ENCODE assay signal across 13 cellular contexts in the genomic region with DNA sequence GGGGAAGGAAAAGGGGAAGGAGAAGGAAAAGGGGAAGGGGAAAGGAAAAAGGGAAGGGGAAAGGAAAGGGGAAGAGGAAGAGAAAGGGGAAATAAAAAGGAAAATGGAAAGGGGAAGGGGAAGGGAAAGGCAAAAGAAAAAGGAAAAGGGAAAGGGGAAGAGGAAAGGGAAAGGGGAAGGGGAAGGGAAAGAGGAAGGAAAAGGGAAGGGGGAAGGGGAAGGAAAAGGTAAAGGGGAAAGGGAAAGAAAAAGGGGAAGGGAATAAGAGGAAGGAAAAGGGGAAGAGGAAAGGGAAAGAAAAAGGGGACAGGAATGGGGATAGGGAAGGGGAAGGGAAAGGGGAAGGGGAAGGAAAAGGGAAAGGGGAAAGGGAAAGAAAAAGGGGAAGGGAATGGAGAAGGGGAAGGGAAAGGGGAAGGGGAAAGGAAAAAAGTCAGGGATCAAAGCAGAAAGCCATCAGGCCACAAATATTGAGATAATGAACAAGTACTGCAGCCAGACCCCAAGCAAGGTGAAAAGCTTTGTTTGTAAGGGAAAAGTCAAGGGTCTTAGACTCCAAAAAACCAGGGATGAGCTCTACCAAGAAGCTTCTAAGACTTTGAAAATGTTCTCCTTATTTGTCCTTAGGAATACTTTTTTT. TPM values are rescaled to one million over a fixed set of nuclear protein-coding genes. Genes with fewer than 3 reads are reported as not detected.
A peak's percentile ranks its signal among the peaks of the same experiment; 100 is the strongest.
DNase-seq lines count a peak whose midpoint lies in the region; ATAC-seq and TF ChIP-seq lines count a peak whose summit lies in the region.
"Had no signal": no experiment of that assay in that cellular context is flagged by ENCODE, and none has a peak within 500 bp of the region (broad histone marks: within the 10 kb centered on the region; RNA-seq: fewer than 3 reads in every experiment).

No MANE protein-coding gene starts in this region.

- TF ChIP-seq RAD21 in IMR-90 (IDR thresholded peaks at IDR 0.05; ENCODE audit: low read length): no peak

- DNase-seq in IMR-90: no peak
- DNase-seq in esophagus muscularis mucosa (ENCODE audit: extremely low spot score): no peak
- DNase-seq in gastrocnemius medialis: no peak
- DNase-seq in SK-N-DZ (ENCODE audit: low spot score): no peak
- no peak for DNase-seq in NK-92 (lab: John Stamatoyannopoulos, UW; ENCODE audit: unreplicated experiment)
- no peak for DNase-seq in SW480 (ENCODE audit: low spot score)
- DNase-seq: activated CD4-positive, alpha-beta T cell treated with anti-CD3 and anti-CD28 coated beads for 48 hours; activated gamma-delta T cell treated with Interleukin-2 at 50 U/mL for 16 hours; effector memory CD4-positive, alpha-beta T cell; MG63; T-cell had no signal

- no peak overlapping the region for H2BK120ac ChIP-seq in IMR-90 (ENCODE audit: low read depth, low read length)

- no peak overlapping the region; the same call in 1 of the 2 replicates for H2AK5ac ChIP-seq in IMR-90 (ENCODE audit: low read depth, low read length)

- H4K5ac ChIP-seq in IMR-90 (ENCODE audit: low read depth, low read length): no peak overlapping the region

- peaks cover 19% of the 10 kb centered on the region for H3K4me1 ChIP-seq in IMR-90 (ENCODE audit: control insufficient read depth, insufficient read depth, low read length)
- peaks cover 47 to 82% (median 77%) of the 10 kb centered on the region in 4 donors for H3K4me1 ChIP-seq in esophagus muscularis mucosa
- H3K4me1 ChIP-seq in gastrocnemius medialis: peaks cover 27 to 47% of the 10 kb centered on the region in 2 donors

- no peak overlapping the region for H2AK9ac ChIP-seq in IMR-90 (replicated peaks; ENCODE audit: low read depth, low read length, poor library complexity)

- no peak overlapping the region for H4K8ac ChIP-seq in IMR-90 (ENCODE audit: low read depth in 2 of 2, low read length in 2 of 2)

- dilution Hi-C loops in IMR-90 (cut with HindIII; ENCODE audit: low sequenced_read_pairs, unreplicated experiment): no loop called here

- H4K91ac ChIP-seq in IMR-90 (ENCODE audit: insufficient read depth, low read depth, low read length): no peak overlapping the region

- peaks cover 17% of the 10 kb centered on the region for H4K20me1 ChIP-seq in IMR-90 (ENCODE audit: insufficient read depth, low read length)

- H2BK20ac ChIP-seq in IMR-90 (ENCODE audit: low read depth, low read length): no peak overlapping the region

- CTCF ChIA-PET in IMR-90 (lab: Yijun Ruan, JAX): no interaction called here

- intact Hi-C loops in IMR-90 (cut with micrococcal nuclease) (no loop called here), esophagus muscularis mucosa (cut with DNase I) (no loop called here), gastrocnemius medialis (cut with DNase I; ENCODE audit: low total_unique reads) (no loop called here)

- H3K27ac ChIP-seq in C4-2B (peak overlapping the region; percentile 67; the same call in 1 of the 2 replicates), IMR-90 (ENCODE audit: insufficient read depth, low read length) (no peak overlapping the region), esophagus muscularis mucosa (replicated peaks in 1 of 4) (peak overlapping the region; percentile 18 to 65 (median 34)), gastrocnemius medialis (peak overlapping the region; percentile 11 to 75 (median 54))

- no peak overlapping the region for H3K9ac ChIP-seq in IMR-90 (ENCODE audit: low read depth, low read length)

- H3K56ac ChIP-seq in IMR-90 (ENCODE audit: extremely low read depth, insufficient read depth, low read length): no peak overlapping the region

- TF ChIP-seq CTCF in C4-2B (conservative IDR thresholded peaks at IDR 0.05) (no peak), IMR-90 (conservative IDR thresholded peaks at IDR 0.05; ENCODE audit: low read depth, low read length) (no peak), esophagus muscularis mucosa (IDR thresholded peaks at IDR 0.05) (no peak), gastrocnemius medialis (IDR thresholded peaks at IDR 0.05 in 4 of 5, conservative IDR thresholded peaks at IDR 0.05 in 1 of 5) (no peak)

- H2BK15ac ChIP-seq in IMR-90 (ENCODE audit: low read depth, low read length): no peak overlapping the region

- peak overlapping the region; percentile 30 for H2BK5ac ChIP-seq in IMR-90 (ENCODE audit: low read depth, low read length, poor library complexity, severe bottlenecking)

- H3K4me2 ChIP-seq in IMR-90 (ENCODE audit: low read depth, low read length): no peak overlapping the region

- H3K14ac ChIP-seq in IMR-90 (replicated peaks; ENCODE audit: low read depth, low read length): no peak overlapping the region

- H2AFZ ChIP-seq in IMR-90 (replicated peaks; ENCODE audit: low read length, poor library complexity): no peak overlapping the region

- H3K36me3 ChIP-seq in IMR-90 (ENCODE audit: control insufficient read depth, insufficient read depth, low read length) (no peaks in the 10 kb centered on the region), esophagus muscularis mucosa (peaks cover 0 to 12% (median 4%) of the 10 kb centered on the region in 4 donors), gastrocnemius medialis (no peaks in the 10 kb centered on the region)

- ATAC-seq in IMR-90 (ENCODE audit: low read depth): no peak
- ATAC-seq in gastrocnemius medialis: no peak
- ATAC-seq in GM19324 (IDR thresholded peaks at IDR 0.05; ENCODE audit: low FRiP score, unreplicated experiment): no peak
- ATAC-seq: T-cell had no signal

- in situ Hi-C loops in IMR-90 (cut with MboI; ENCODE audit: low sequenced_read_pairs): loop anchor here (25.0 kb wide), 1 partner anchor 375 kb away; the partner anchor contains the start of gene SYNE3
- in situ Hi-C loops in gastrocnemius medialis (cut with MboI; ENCODE audit: low sequenced_read_pairs in 4 of 4): loop anchor here in 1 of 4 donors (25.0 kb wide), 1 partner anchor 400 kb away; the partner anchor contains the start of gene GLRX5

- H3K4me3 ChIP-seq in IMR-90 (ENCODE audit: insufficient read depth, low read depth, low read length) (no peak overlapping the region), esophagus muscularis mucosa (no peak overlapping the region), gastrocnemius medialis (no peak overlapping the region)
- H3K4me3 ChIP-seq: MG63 had no signal

- no peak for TF ChIP-seq EP300 in esophagus muscularis mucosa (IDR thresholded peaks at IDR 0.05)

- peaks cover 10% of the 10 kb centered on the region; the same call in 1 of the 2 replicates for H3K9me1 ChIP-seq in IMR-90 (ENCODE audit: insufficient read depth, low read length)

- H3K4ac ChIP-seq in IMR-90 (ENCODE audit: low read depth, low read length): no peak overlapping the region

- TF ChIP-seq POLR2A in IMR-90 (IDR thresholded peaks at IDR 0.05; ENCODE audit: low read depth, low read length) (no peak), esophagus muscularis mucosa (IDR thresholded peaks at IDR 0.05; ENCODE audit: low read depth) (no peak), gastrocnemius medialis (IDR thresholded peaks at IDR 0.05) (no peak)

- POLR2A ChIA-PET in IMR-90 (lab: Charles Lee; ENCODE audit: unreplicated experiment): no interaction called here

- H3K79me1 ChIP-seq in IMR-90 (ENCODE audit: low read depth in 1 of 2, low read length in 2 of 2): peaks cover 8 to 49% of the 10 kb centered on the region in 2 experiments

- BruUV-seq in IMR-90 (replicated peaks; lab: Mats Ljungman, UMichigan): no TSS peak

- H3K27me3 ChIP-seq in IMR-90 (ENCODE audit: control insufficient read depth, insufficient read depth, low read length) (no peaks in the 10 kb centered on the region), esophagus muscularis mucosa (no peaks in the 10 kb centered on the region), gastrocnemius medialis (no peaks in the 10 kb centered on the region)
- H3K27me3 ChIP-seq: MG63 had no signal

- H3K18ac ChIP-seq in IMR-90 (ENCODE audit: low read depth, low read length): no peak overlapping the region

- H3K9me3 ChIP-seq in IMR-90 (ENCODE audit: control insufficient read depth, insufficient read depth, low read length) (no peaks in the 10 kb centered on the region), esophagus muscularis mucosa (no peaks in the 10 kb centered on the region), gastrocnemius medialis (no peaks in the 10 kb centered on the region)
- H3K9me3 ChIP-seq: MG63 had no signal

- no peak overlapping the region for H3K23ac ChIP-seq in IMR-90 (ENCODE audit: low read depth, low read length)

TF ChIP-seq in IMR-90, 13 proteins besides CTCF, POLR2A, EP300 and RAD21 (continues in another document):
- TF ChIP-seq MXI1 (IDR thresholded peaks at IDR 0.05; ENCODE audit: borderline replicate concordance, low read depth, low read length): no peak
- TF ChIP-seq RFX5 (IDR thresholded peaks at IDR 0.05; ENCODE audit: low read depth, low read length): no peak
- no peak for TF ChIP-seq CHD1 (IDR thresholded peaks at IDR 0.05; ENCODE audit: low read depth, low read length)
- TF ChIP-seq MAZ (IDR thresholded peaks at IDR 0.05; ENCODE audit: borderline replicate concordance, low read depth, low read length): no peak
- no peak for TF ChIP-seq SMC3 (IDR thresholded peaks at IDR 0.05; ENCODE audit: low read depth, low read length)
- TF ChIP-seq, protein P1, sequence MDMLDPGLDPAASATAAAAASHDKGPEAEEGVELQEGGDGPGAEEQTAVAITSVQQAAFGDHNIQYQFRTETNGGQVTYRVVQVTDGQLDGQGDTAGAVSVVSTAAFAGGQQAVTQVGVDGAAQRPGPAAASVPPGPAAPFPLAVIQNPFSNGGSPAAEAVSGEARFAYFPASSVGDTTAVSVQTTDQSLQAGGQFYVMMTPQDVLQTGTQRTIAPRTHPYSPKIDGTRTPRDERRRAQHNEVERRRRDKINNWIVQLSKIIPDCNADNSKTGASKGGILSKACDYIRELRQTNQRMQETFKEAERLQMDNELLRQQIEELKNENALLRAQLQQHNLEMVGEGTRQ (IDR thresholded peaks at IDR 0.05; ENCODE audit: low read depth, low read length): no peak
- TF ChIP-seq FOS (IDR thresholded peaks at IDR 0.05; ENCODE audit: low read depth, low read length): no peak
- TF ChIP-seq BHLHE40 (IDR thresholded peaks at IDR 0.05; ENCODE audit: low read depth, low read length): no peak
- TF ChIP-seq NFE2L2 (IDR thresholded peaks at IDR 0.05; ENCODE audit: low read depth, low read length): no peak
- TF ChIP-seq CEBPB (IDR thresholded peaks at IDR 0.05; ENCODE audit: low read depth, low read length): no peak
- TF ChIP-seq RCOR1 (IDR thresholded peaks at IDR 0.05; ENCODE audit: insufficient replicate concordance, low read length): no peak
- no peak for TF ChIP-seq MAFK (IDR thresholded peaks at IDR 0.05; ENCODE audit: low read depth, low read length)

RNA-seq across cellular contexts. Expression of gene DICER1, which starts 20.0 kb away (rescaled TPM):
- total RNA-seq in IMR-90 (2012; rRNA removed) (41.7 and 49.5 TPM in 2 replicates), esophagus muscularis mucosa (10 to 100 TPM; 43.9 to 72.2 (median 58.4) TPM), gastrocnemius medialis (10 to 100 TPM; 29.4 to 63.7 (median 37.9) TPM)
- 8.3 and 9.7 TPM in 2 replicates for polyA plus RNA-seq in IMR-90 (2012; rRNA removed)
- polyA plus RNA-seq in IMR-90 (2012; cell fraction: cytosol; rRNA removed): 2.3 and 2.8 TPM in 2 replicates
- polyA plus RNA-seq in IMR-90 (2012; cell fraction: nucleus; rRNA removed; ENCODE audit: low replicate concordance): 6.1 and 45.4 TPM in 2 replicates
- polyA plus RNA-seq in SK-N-DZ (2014; cell fraction: cytosol; rRNA removed): 18.6 and 20.7 TPM in 2 replicates
- 28.1 and 68.4 TPM in 2 replicates for polyA plus RNA-seq in SK-N-DZ (2014; cell fraction: nucleus; rRNA removed)
